ENCODE assay signal across 24 cellular contexts in genomic region chr1:112599513-112599912, GRCh38.
"Had no signal": no experiment of that assay in that cellular context is flagged by ENCODE, and none has a peak within 500 bp of the region (broad histone marks: within the 10 kb centered on the region; RNA-seq: fewer than 3 reads in every experiment).

No MANE protein-coding gene starts in this region.

- DNase-seq: effector CD8-positive, alpha-beta T cell; endodermal cell; foreskin fibroblast; heart left ventricle; kidney; natural killer cell; occipital lobe; ovary; posterior cingulate gyrus; psoas muscle; right cardiac atrium; spleen; stimulated activated CD4-positive, alpha-beta T cell treated with anti-CD3 and anti-CD28 coated beads, Interleukin-2, amount 100 ng/mL, for 48 hours; stimulated activated naive B cell treated with anti-CD40 and anti-IgM and Interleukin-4, amounts not matched to agents 10 μg/mL and 1 μg/mL and 100 μg/mL, for 72 hours; upper lobe of left lung had no signal

- H3K27me3 ChIP-seq: gastroesophageal sphincter, heart left ventricle, hepatocyte, ovary, spleen, tibial nerve, upper lobe of left lung had no signal

- ATAC-seq: esophagus mucosa; gastroesophageal sphincter; heart left ventricle; left lobe of liver; natural killer cell; psoas muscle; right cardiac atrium; stimulated activated naive B cell treated with anti-CD40 and anti-IgM and Interleukin-4, amounts not matched to agents 10 μg/mL and 1 μg/mL and 100 μg/mL, for 72 hours had no signal

- H3K4me1 ChIP-seq: gastroesophageal sphincter, heart left ventricle, psoas muscle, spleen, tibial nerve, upper lobe of left lung had no signal

- H3K4me2 ChIP-seq: hepatocyte had no signal

- H3K27ac ChIP-seq: epithelial cell of prostate, gastroesophageal sphincter, heart left ventricle, hepatocyte, ovary, psoas muscle, skin epidermis, spleen, thoracic aorta, tibial nerve, upper lobe of left lung had no signal

- H3K4me3 ChIP-seq: gastroesophageal sphincter, heart left ventricle, hepatocyte, lung, ovary, psoas muscle, skin epidermis, spleen, thoracic aorta, tibial nerve, upper lobe of left lung had no signal

- H3K9me3 ChIP-seq: gastroesophageal sphincter, heart left ventricle, ovary, psoas muscle, spleen, thoracic aorta, tibial nerve, upper lobe of left lung had no signal

- H3K36me3 ChIP-seq: ovary had no signal

- H2AFZ ChIP-seq: hepatocyte had no signal
